In genomic region chr1:16964169-16964568, GRCh38 we compare ENCODE assay signal across 1 cellular context. TPM values are rescaled to one million over a fixed set of nuclear protein-coding genes. Genes with fewer than 3 reads are reported as not detected.
"Had no signal": no experiment of that assay in that cellular context is flagged by ENCODE, and none has a peak within 500 bp of the region (broad histone marks: within the 10 kb centered on the region; RNA-seq: fewer than 3 reads in every experiment).

No MANE protein-coding gene starts in this region.

RNA-seq across cellular contexts. Expression of gene MFAP2, which starts 16.3 kb away (rescaled TPM):
- total RNA-seq: GM12878 had no signal
